20 cellular contexts compared by ENCODE assay signal in the genomic region with DNA sequence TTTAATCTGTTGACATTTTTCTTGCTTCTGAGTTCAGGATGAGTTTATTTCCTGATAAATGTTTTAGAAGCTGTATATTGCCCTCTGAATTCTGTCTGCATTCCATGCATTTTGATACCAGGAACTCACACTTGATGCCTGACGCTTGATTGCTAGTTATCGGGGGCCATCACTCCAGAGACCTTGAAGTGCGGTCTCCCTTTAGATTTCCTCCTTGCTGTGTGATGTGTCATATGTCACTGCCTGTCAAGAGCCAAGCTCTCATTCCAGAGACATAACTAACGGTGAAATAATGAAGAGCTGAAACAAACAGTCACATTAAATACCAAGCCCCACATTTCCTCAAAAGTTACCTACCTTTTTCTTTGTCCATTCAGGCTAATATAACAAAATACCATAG.
DNase-seq lines count a peak whose midpoint lies in the region; FAIRE-seq and TF ChIP-seq lines count a peak whose summit lies in the region.
"Had no signal": no experiment of that assay in that cellular context is flagged by ENCODE, and none has a peak within 500 bp of the region (broad histone marks: within the 10 kb centered on the region; RNA-seq: fewer than 3 reads in every experiment).

No MANE protein-coding gene starts in this region.

- peak; percentile 5 for DNase-seq in ELR (ENCODE audit: low read depth)
- peak; percentile 35 for DNase-seq in adipocyte (ENCODE audit: low read depth)
- no peak for DNase-seq in H1 (ENCODE audit: low read depth in 1 of 2, low spot score in 2 of 2)
- DNase-seq in mesothelial cell of epicardium (ENCODE audit: low spot score in 2 of 2, unreplicated experiment in 2 of 2): no peak
- DNase-seq in activated CD4-positive, alpha-beta memory T cell treated with anti-CD3 and anti-CD28 coated beads for 36 hours: no peak
- DNase-seq in activated T-helper 2 cell treated with anti-CD3 and anti-CD28 coated beads, Interferon-gamma antibody, Interleukin-2, Interleukin-4, amounts not matched to agents 10 μg/mL and 5 μg/mL and 100 μg/mL, durations not matched to agents 14 hours and 24 hours and 36 hours (ENCODE audit: low spot score): no peak
- DNase-seq in NCI-H1105 treated with DMSO at 0.1 percent for 48 hours (lab: John Stamatoyannopoulos, UW): no peak
- no peak for DNase-seq in NCI-H510A treated with DMSO at 0.1 percent for 48 hours (lab: John Stamatoyannopoulos, UW)
- DNase-seq: COR-L47, DMS153, H7, IMR-90, NCI-H1105, NCI-H187, NCI-H510A, NCI-H82, PC-9 had no signal

- peaks cover 1% of the 10 kb centered on the region for H3K27me3 Mint-ChIP-seq in mesothelial cell of epicardium (ENCODE audit: low read depth)
- no peaks in the 10 kb centered on the region for H3K27me3 Mint-ChIP-seq in activated CD4-positive, alpha-beta memory T cell treated with anti-CD3 and anti-CD28 coated beads for 36 hours
- H3K27me3 Mint-ChIP-seq in activated T-helper 2 cell treated with anti-CD3 and anti-CD28 coated beads, Interferon-gamma antibody, Interleukin-2, Interleukin-4, amounts not matched to agents 10 μg/mL and 5 μg/mL and 100 μg/mL, durations not matched to agents 14 hours and 24 hours and 36 hours (ENCODE audit: low read depth): no peaks in the 10 kb centered on the region

- WGBS in H1 (ENCODE audit: extremely low coverage in 1 of 2, insufficient coverage in 1 of 2, insufficient read length in 1 of 2, insufficient replicate concordance in 2 of 2, low coverage in 1 of 2, low lambda C conversion rate in 2 of 2, missing lambda C conversion rate in 1 of 2), 2 experiments: 97% methylated on average over 4 of the region's 4 CpGs; no CpG with 5 or more reads in 1 of the 2 experiments

- H3K56ac ChIP-seq in H1 (replicated peaks; ENCODE audit: insufficient read length, low read depth, low read length): no peak overlapping the region

- no peak for TF ChIP-seq POLR2A in H1 (IDR thresholded peaks at IDR 0.05; ENCODE audit: control extremely low read depth in 1 of 2, low read depth in 2 of 2, low read length in 2 of 2)

- peak overlapping the region; percentile 26 for H3K27ac Mint-ChIP-seq in mesothelial cell of epicardium
- H3K27ac Mint-ChIP-seq in activated CD4-positive, alpha-beta memory T cell treated with anti-CD3 and anti-CD28 coated beads for 36 hours: no peak overlapping the region
- no peak overlapping the region for H3K27ac Mint-ChIP-seq in activated T-helper 2 cell treated with anti-CD3 and anti-CD28 coated beads, Interferon-gamma antibody, Interleukin-2, Interleukin-4, amounts not matched to agents 10 μg/mL and 5 μg/mL and 100 μg/mL, durations not matched to agents 14 hours and 24 hours and 36 hours

- no peaks in the 10 kb centered on the region for H4K20me1 ChIP-seq in H1 (replicated peaks in 1 of 2; ENCODE audit: control insufficient read depth in 1 of 2, insufficient read depth in 2 of 2, low read length in 2 of 2)

- H3K9ac ChIP-seq in adipocyte (ENCODE audit: low read length): no peak overlapping the region
- no peak overlapping the region for H3K9ac ChIP-seq in H1 (replicated peaks in 1 of 4; ENCODE audit: extremely low read depth in 1 of 4, low read depth in 3 of 4, low read length in 3 of 4)

- H3K4me1 Mint-ChIP-seq in mesothelial cell of epicardium: peaks cover 6% of the 10 kb centered on the region
- peaks cover 16% of the 10 kb centered on the region for H3K4me1 Mint-ChIP-seq in activated CD4-positive, alpha-beta memory T cell treated with anti-CD3 and anti-CD28 coated beads for 36 hours (ENCODE audit: low read depth)
- H3K4me1 Mint-ChIP-seq in activated T-helper 2 cell treated with anti-CD3 and anti-CD28 coated beads, Interferon-gamma antibody, Interleukin-2, Interleukin-4, amounts not matched to agents 10 μg/mL and 5 μg/mL and 100 μg/mL, durations not matched to agents 14 hours and 24 hours and 36 hours (ENCODE audit: low read depth): no peaks in the 10 kb centered on the region

- no peak overlapping the region for H2BK20ac ChIP-seq in H1 (ENCODE audit: low read length)

- H3K4me3 Mint-ChIP-seq in mesothelial cell of epicardium: no peak overlapping the region
- no peak overlapping the region for H3K4me3 Mint-ChIP-seq in activated CD4-positive, alpha-beta memory T cell treated with anti-CD3 and anti-CD28 coated beads for 36 hours
- no peak overlapping the region for H3K4me3 Mint-ChIP-seq in activated T-helper 2 cell treated with anti-CD3 and anti-CD28 coated beads, Interferon-gamma antibody, Interleukin-2, Interleukin-4, amounts not matched to agents 10 μg/mL and 5 μg/mL and 100 μg/mL, durations not matched to agents 14 hours and 24 hours and 36 hours (ENCODE audit: low read depth)

- H3K4ac ChIP-seq in H1 (replicated peaks; ENCODE audit: insufficient read length, low read depth, low read length): peak overlapping the region; percentile 53

- H3K18ac ChIP-seq in H1 (ENCODE audit: extremely low read depth, low read length): no peak overlapping the region

- H3K4me3 ChIP-seq in adipocyte (ENCODE audit: low read length): no peak overlapping the region
- H3K4me3 ChIP-seq in H1 (ENCODE audit: extremely low read depth in 1 of 4, insufficient read depth in 2 of 4, low read depth in 3 of 4, low read length in 4 of 4): no peak overlapping the region
- H3K4me3 ChIP-seq: PC-9, SK-N-MC had no signal

- TF ChIP-seq RAD21 in H1 (IDR thresholded peaks at IDR 0.05 in 1 of 2, conservative IDR thresholded peaks at IDR 0.05 in 1 of 2; ENCODE audit: low read depth in 2 of 2, low read length in 2 of 2): no peak

- H3K14ac ChIP-seq in H1 (ENCODE audit: insufficient read length): no peak overlapping the region

- H3K27ac ChIP-seq in H1 (ENCODE audit: low read depth, low read length): no peak overlapping the region
- H3K27ac ChIP-seq: C4-2B, PC-9, SK-N-MC had no signal

- H3K36me3 ChIP-seq in adipocyte (ENCODE audit: control insufficient read depth, insufficient read depth, low read length, severe bottlenecking) (no peaks in the 10 kb centered on the region), H1 (ENCODE audit: control insufficient read depth in 2 of 4, insufficient read depth in 4 of 4, low read length in 3 of 4) (no peaks in the 10 kb centered on the region)

- no peaks in the 10 kb centered on the region for H3K4me1 ChIP-seq in adipocyte (ENCODE audit: control insufficient read depth, insufficient read depth, low read length)
- no peaks in the 10 kb centered on the region for H3K4me1 ChIP-seq in H1 (replicated peaks in 1 of 4; ENCODE audit: control insufficient read depth in 3 of 4, insufficient read depth in 4 of 4, low read length in 3 of 4)

- H3K79me1 ChIP-seq in H1 (ENCODE audit: low read depth, low read length): no peaks in the 10 kb centered on the region

- no peak overlapping the region for H2AK5ac ChIP-seq in H1 (ENCODE audit: low read depth, low read length)

- no peak for TF ChIP-seq EP300 in H1 (IDR thresholded peaks at IDR 0.05; ENCODE audit: borderline replicate concordance in 1 of 2, low read depth in 2 of 2, low read length in 2 of 2)

- H3K9me3 ChIP-seq in adipocyte (ENCODE audit: control insufficient read depth, low read length) (no peaks in the 10 kb centered on the region), H1 (ENCODE audit: insufficient read depth in 2 of 2, low read depth in 1 of 2, low read length in 1 of 2) (no peaks in the 10 kb centered on the region)

- H2BK120ac ChIP-seq in H1 (replicated peaks; ENCODE audit: low read depth, low read length): no peak overlapping the region

- no peak overlapping the region for H3K23ac ChIP-seq in H1 (ENCODE audit: insufficient read length)

- no peak overlapping the region for H2BK5ac ChIP-seq in H1 (ENCODE audit: low read depth, low read length)

- no peak overlapping the region for H2BK12ac ChIP-seq in H1 (ENCODE audit: low read depth, low read length)

- no peak for FAIRE-seq in H1 (lab: Jason Lieb, UNC)
- FAIRE-seq: GM19239 had no signal

- no peak overlapping the region for H2BK15ac ChIP-seq in H1 (ENCODE audit: low read length)

- no peak overlapping the region for H4K5ac ChIP-seq in H1 (ENCODE audit: insufficient read length, low read depth, low read length)

- H3K27me3 ChIP-seq in adipocyte (replicated peaks; ENCODE audit: control insufficient read depth, insufficient read depth, low read length): peaks cover 11% of the 10 kb centered on the region
- H3K27me3 ChIP-seq in H1 (replicated peaks in 1 of 4; ENCODE audit: control insufficient read depth in 3 of 4, extremely low read depth in 1 of 4, insufficient read depth in 3 of 4, low read length in 3 of 4): no peaks in the 10 kb centered on the region

- H3K4me2 ChIP-seq in H1 (ENCODE audit: insufficient read depth in 1 of 2, low read depth in 2 of 2, low read length in 2 of 2): no peak overlapping the region
- H3K4me2 ChIP-seq: PC-9 had no signal

- no peak overlapping the region for H4K91ac ChIP-seq in H1 (replicated peaks; ENCODE audit: insufficient read length, low read length)

- intact Hi-C loops in activated CD4-positive, alpha-beta memory T cell treated with anti-CD3 and anti-CD28 coated beads for 36 hours (cut with micrococcal nuclease): no loop called here
- intact Hi-C loops in activated T-helper 2 cell treated with anti-CD3 and anti-CD28 coated beads, Interferon-gamma antibody, Interleukin-2, Interleukin-4, amounts not matched to agents 10 μg/mL and 5 μg/mL and 100 μg/mL, durations not matched to agents 14 hours and 24 hours and 36 hours (cut with micrococcal nuclease): no loop called here

- H3K9me3 Mint-ChIP-seq in mesothelial cell of epicardium: no peaks in the 10 kb centered on the region
- H3K9me3 Mint-ChIP-seq in activated CD4-positive, alpha-beta memory T cell treated with anti-CD3 and anti-CD28 coated beads for 36 hours: no peaks in the 10 kb centered on the region
- no peaks in the 10 kb centered on the region for H3K9me3 Mint-ChIP-seq in activated T-helper 2 cell treated with anti-CD3 and anti-CD28 coated beads, Interferon-gamma antibody, Interleukin-2, Interleukin-4, amounts not matched to agents 10 μg/mL and 5 μg/mL and 100 μg/mL, durations not matched to agents 14 hours and 24 hours and 36 hours

- no peak for TF ChIP-seq CTCF in H1 (IDR thresholded peaks at IDR 0.05; ENCODE audit: control extremely low read depth in 1 of 3, insufficient read depth in 1 of 3, low read depth in 1 of 3, low read length in 3 of 3)
- TF ChIP-seq CTCF in mesothelial cell of epicardium (IDR thresholded peaks at IDR 0.05; ENCODE audit: unreplicated experiment): no peak

- CTCF ChIA-PET in H1 (lab: Charles Lee; ENCODE audit: partially characterized antibody): interaction anchor here (1.1 kb wide), 1 partner anchor 16 kb away, joined by 3 read pairs; no protein-coding TSS in a partner anchor
- CTCF ChIA-PET in activated CD4-positive, alpha-beta memory T cell treated with anti-CD3 and anti-CD28 coated beads for 36 hours (lab: Charles Lee): no interaction called here

- no peak overlapping the region for H4K8ac ChIP-seq in H1 (ENCODE audit: extremely low read depth, insufficient read depth, low read length)

- H3K36me3 Mint-ChIP-seq in mesothelial cell of epicardium: no peaks in the 10 kb centered on the region
- H3K36me3 Mint-ChIP-seq in activated CD4-positive, alpha-beta memory T cell treated with anti-CD3 and anti-CD28 coated beads for 36 hours: no peaks in the 10 kb centered on the region
- no peaks in the 10 kb centered on the region for H3K36me3 Mint-ChIP-seq in activated T-helper 2 cell treated with anti-CD3 and anti-CD28 coated beads, Interferon-gamma antibody, Interleukin-2, Interleukin-4, amounts not matched to agents 10 μg/mL and 5 μg/mL and 100 μg/mL, durations not matched to agents 14 hours and 24 hours and 36 hours (ENCODE audit: low read depth)

- H3K79me2 ChIP-seq in H1 (ENCODE audit: control insufficient read depth in 1 of 2, insufficient read depth in 2 of 2, low read length in 2 of 2): no peaks in the 10 kb centered on the region

- H2AFZ ChIP-seq in H1 (ENCODE audit: low read length): peak overlapping the region; percentile 51; the same call in 1 of the 2 replicates
- H2AFZ ChIP-seq: PC-9 had no signal

- POLR2A ChIA-PET in H1 (lab: Charles Lee; ENCODE audit: partially characterized antibody): no interaction called here
- POLR2A ChIA-PET in activated CD4-positive, alpha-beta memory T cell treated with anti-CD3 and anti-CD28 coated beads for 36 hours (lab: Charles Lee): no interaction called here

- no peaks in the 10 kb centered on the region for H3K23me2 ChIP-seq in H1 (ENCODE audit: low read depth, low read length)

Comparison
In these comparisons a context has a peak if more than half of its experiments do, and no peak if none do; other contexts are left out.
1. DNase-seq: peak in ELR (single experiment) and adipocyte (single experiment); none in H1 (0 of 2), mesothelial cell of epicardium (0 of 2), activated CD4-positive, alpha-beta memory T cell treated with anti-CD3 and anti-CD28 coated beads for 36 hours (single experiment), activated T-helper 2 cell treated with anti-CD3 and anti-CD28 coated beads, Interferon-gamma antibody, Interleukin-2, Interleukin-4, amounts not matched to agents 10 μg/mL and 5 μg/mL and 100 μg/mL, durations not matched to agents 14 hours and 24 hours and 36 hours (single experiment), NCI-H1105 treated with DMSO at 0.1 percent for 48 hours (single experiment) and NCI-H510A treated with DMSO at 0.1 percent for 48 hours (single experiment).